In genomic region chr3:122697952-122698625, GRCh38 we compare ENCODE assay signal across 1 cellular context.
TF ChIP-seq lines count a peak whose summit lies in the region.

No MANE protein-coding gene starts in this region.

TF ChIP-seq in GM12878, 131 proteins besides CTCF, POLR2A, EP300 and RAD21 (continued from another document and continues in another):
- TF ChIP-seq, protein P1, sequence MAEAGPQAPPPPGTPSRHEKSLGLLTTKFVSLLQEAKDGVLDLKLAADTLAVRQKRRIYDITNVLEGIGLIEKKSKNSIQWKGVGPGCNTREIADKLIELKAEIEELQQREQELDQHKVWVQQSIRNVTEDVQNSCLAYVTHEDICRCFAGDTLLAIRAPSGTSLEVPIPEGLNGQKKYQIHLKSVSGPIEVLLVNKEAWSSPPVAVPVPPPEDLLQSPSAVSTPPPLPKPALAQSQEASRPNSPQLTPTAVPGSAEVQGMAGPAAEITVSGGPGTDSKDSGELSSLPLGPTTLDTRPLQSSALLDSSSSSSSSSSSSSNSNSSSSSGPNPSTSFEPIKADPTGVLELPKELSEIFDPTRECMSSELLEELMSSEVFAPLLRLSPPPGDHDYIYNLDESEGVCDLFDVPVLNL (IDR thresholded peaks at IDR 0.05; ENCODE audit: low read depth, low read length), result no peak
- TF ChIP-seq HCFC1 (IDR thresholded peaks at IDR 0.05; ENCODE audit: low read length), result no peak
- no peak for TF ChIP-seq ZBED1 (IDR thresholded peaks at IDR 0.05; ENCODE audit: borderline replicate concordance)
- TF ChIP-seq NR2F1 (conservative IDR thresholded peaks at IDR 0.05), result no peak
- no peak for TF ChIP-seq USF2 (IDR thresholded peaks at IDR 0.05; ENCODE audit: borderline replicate concordance, low read depth, low read length)
- no peak for TF ChIP-seq ZNF622 (IDR thresholded peaks at IDR 0.05)
- no peak for TF ChIP-seq NFIC (IDR thresholded peaks at IDR 0.05; ENCODE audit: low read depth, low read length)
- TF ChIP-seq KDM1A (IDR thresholded peaks at IDR 0.05; ENCODE audit: borderline replicate concordance), result no peak
- TF ChIP-seq TCF12 (IDR thresholded peaks at IDR 0.05; ENCODE audit: low read depth, low read length), result no peak
- TF ChIP-seq RUNX3 (IDR thresholded peaks at IDR 0.05; ENCODE audit: low read length), result peak; percentile 26; the same call in 1 of the 2 replicates
- no peak for TF ChIP-seq PML (IDR thresholded peaks at IDR 0.05; ENCODE audit: low read length)
- TF ChIP-seq HDAC2 (IDR thresholded peaks at IDR 0.05), result no peak
- TF ChIP-seq, protein P2, sequence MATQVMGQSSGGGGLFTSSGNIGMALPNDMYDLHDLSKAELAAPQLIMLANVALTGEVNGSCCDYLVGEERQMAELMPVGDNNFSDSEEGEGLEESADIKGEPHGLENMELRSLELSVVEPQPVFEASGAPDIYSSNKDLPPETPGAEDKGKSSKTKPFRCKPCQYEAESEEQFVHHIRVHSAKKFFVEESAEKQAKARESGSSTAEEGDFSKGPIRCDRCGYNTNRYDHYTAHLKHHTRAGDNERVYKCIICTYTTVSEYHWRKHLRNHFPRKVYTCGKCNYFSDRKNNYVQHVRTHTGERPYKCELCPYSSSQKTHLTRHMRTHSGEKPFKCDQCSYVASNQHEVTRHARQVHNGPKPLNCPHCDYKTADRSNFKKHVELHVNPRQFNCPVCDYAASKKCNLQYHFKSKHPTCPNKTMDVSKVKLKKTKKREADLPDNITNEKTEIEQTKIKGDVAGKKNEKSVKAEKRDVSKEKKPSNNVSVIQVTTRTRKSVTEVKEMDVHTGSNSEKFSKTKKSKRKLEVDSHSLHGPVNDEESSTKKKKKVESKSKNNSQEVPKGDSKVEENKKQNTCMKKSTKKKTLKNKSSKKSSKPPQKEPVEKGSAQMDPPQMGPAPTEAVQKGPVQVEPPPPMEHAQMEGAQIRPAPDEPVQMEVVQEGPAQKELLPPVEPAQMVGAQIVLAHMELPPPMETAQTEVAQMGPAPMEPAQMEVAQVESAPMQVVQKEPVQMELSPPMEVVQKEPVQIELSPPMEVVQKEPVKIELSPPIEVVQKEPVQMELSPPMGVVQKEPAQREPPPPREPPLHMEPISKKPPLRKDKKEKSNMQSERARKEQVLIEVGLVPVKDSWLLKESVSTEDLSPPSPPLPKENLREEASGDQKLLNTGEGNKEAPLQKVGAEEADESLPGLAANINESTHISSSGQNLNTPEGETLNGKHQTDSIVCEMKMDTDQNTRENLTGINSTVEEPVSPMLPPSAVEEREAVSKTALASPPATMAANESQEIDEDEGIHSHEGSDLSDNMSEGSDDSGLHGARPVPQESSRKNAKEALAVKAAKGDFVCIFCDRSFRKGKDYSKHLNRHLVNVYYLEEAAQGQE (IDR thresholded peaks at IDR 0.05; ENCODE audit: low read depth, low read length), result no peak
- TF ChIP-seq, protein P3, sequence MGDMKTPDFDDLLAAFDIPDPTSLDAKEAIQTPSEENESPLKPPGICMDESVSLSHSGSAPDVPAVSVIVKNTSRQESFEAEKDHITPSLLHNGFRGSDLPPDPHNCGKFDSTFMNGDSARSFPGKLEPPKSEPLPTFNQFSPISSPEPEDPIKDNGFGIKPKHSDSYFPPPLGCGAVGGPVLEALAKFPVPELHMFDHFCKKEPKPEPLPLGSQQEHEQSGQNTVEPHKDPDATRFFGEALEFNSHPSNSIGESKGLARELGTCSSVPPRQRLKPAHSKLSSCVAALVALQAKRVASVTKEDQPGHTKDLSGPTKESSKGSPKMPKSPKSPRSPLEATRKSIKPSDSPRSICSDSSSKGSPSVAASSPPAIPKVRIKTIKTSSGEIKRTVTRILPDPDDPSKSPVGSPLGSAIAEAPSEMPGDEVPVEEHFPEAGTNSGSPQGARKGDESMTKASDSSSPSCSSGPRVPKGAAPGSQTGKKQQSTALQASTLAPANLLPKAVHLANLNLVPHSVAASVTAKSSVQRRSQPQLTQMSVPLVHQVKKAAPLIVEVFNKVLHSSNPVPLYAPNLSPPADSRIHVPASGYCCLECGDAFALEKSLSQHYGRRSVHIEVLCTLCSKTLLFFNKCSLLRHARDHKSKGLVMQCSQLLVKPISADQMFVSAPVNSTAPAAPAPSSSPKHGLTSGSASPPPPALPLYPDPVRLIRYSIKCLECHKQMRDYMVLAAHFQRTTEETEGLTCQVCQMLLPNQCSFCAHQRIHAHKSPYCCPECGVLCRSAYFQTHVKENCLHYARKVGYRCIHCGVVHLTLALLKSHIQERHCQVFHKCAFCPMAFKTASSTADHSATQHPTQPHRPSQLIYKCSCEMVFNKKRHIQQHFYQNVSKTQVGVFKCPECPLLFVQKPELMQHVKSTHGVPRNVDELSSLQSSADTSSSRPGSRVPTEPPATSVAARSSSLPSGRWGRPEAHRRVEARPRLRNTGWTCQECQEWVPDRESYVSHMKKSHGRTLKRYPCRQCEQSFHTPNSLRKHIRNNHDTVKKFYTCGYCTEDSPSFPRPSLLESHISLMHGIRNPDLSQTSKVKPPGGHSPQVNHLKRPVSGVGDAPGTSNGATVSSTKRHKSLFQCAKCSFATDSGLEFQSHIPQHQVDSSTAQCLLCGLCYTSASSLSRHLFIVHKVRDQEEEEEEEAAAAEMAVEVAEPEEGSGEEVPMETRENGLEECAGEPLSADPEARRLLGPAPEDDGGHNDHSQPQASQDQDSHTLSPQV (IDR thresholded peaks at IDR 0.05), result no peak
- TF ChIP-seq PKNOX1 (IDR thresholded peaks at IDR 0.05), result no peak
- TF ChIP-seq GABPA (IDR thresholded peaks at IDR 0.05; ENCODE audit: low read depth), result no peak
- TF ChIP-seq NR2C2 (IDR thresholded peaks at IDR 0.05; ENCODE audit: borderline replicate concordance, control insufficient read depth, insufficient read length, low read depth), result no peak
- no peak for TF ChIP-seq RAD51 (IDR thresholded peaks at IDR 0.05)
- 0 out of 2 replicates have a peak, but pooled peaks have one; percentile 35 for TF ChIP-seq HDGF (IDR thresholded peaks at IDR 0.05)
- TF ChIP-seq IKZF1 (conservative IDR thresholded peaks at IDR 0.05), result peak; percentile 33; the same call in 1 of the 2 replicates
- 0 out of 2 replicates have a peak, but pooled peaks have one; percentile 4 for TF ChIP-seq ZNF217 (IDR thresholded peaks at IDR 0.05)
- TF ChIP-seq, protein P4, sequence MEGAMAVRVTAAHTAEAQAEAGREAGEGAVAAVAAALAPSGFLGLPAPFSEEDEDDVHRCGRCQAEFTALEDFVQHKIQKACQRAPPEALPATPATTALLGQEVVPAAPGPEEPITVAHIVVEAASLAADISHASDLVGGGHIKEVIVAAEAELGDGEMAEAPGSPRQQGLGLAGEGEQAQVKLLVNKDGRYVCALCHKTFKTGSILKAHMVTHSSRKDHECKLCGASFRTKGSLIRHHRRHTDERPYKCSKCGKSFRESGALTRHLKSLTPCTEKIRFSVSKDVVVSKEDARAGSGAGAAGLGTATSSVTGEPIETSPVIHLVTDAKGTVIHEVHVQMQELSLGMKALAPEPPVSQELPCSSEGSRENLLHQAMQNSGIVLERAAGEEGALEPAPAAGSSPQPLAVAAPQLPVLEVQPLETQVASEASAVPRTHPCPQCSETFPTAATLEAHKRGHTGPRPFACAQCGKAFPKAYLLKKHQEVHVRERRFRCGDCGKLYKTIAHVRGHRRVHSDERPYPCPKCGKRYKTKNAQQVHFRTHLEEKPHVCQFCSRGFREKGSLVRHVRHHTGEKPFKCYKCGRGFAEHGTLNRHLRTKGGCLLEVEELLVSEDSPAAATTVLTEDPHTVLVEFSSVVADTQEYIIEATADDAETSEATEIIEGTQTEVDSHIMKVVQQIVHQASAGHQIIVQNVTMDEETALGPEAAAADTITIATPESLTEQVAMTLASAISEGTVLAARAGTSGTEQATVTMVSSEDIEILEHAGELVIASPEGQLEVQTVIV (IDR thresholded peaks at IDR 0.05; ENCODE audit: borderline replicate concordance, partially characterized antibody), result no peak
- no peak for TF ChIP-seq PBX3 (IDR thresholded peaks at IDR 0.05; ENCODE audit: insufficient replicate concordance, low read depth, low read length)
- TF ChIP-seq NFXL1 (IDR thresholded peaks at IDR 0.05; ENCODE audit: borderline replicate concordance), result no peak
- TF ChIP-seq, protein P5, sequence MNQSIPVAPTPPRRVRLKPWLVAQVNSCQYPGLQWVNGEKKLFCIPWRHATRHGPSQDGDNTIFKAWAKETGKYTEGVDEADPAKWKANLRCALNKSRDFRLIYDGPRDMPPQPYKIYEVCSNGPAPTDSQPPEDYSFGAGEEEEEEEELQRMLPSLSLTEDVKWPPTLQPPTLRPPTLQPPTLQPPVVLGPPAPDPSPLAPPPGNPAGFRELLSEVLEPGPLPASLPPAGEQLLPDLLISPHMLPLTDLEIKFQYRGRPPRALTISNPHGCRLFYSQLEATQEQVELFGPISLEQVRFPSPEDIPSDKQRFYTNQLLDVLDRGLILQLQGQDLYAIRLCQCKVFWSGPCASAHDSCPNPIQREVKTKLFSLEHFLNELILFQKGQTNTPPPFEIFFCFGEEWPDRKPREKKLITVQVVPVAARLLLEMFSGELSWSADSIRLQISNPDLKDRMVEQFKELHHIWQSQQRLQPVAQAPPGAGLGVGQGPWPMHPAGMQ (IDR thresholded peaks at IDR 0.05; ENCODE audit: borderline replicate concordance), result no peak
- TF ChIP-seq JUND (IDR thresholded peaks at IDR 0.05; ENCODE audit: low read depth, low read length), result no peak
- no peak for TF ChIP-seq MTA3 (IDR thresholded peaks at IDR 0.05; ENCODE audit: borderline replicate concordance, low read length)
- no peak for TF ChIP-seq CEBPB (IDR thresholded peaks at IDR 0.05; ENCODE audit: borderline replicate concordance in 1 of 2, low read depth in 2 of 2, low read length in 2 of 2)
- TF ChIP-seq ZNF384 (IDR thresholded peaks at IDR 0.05; ENCODE audit: borderline replicate concordance, low read depth, low read length), result no peak
- peak; percentile 86 to 88 for TF ChIP-seq BHLHE40 (IDR thresholded peaks at IDR 0.05; ENCODE audit: borderline replicate concordance in 1 of 2, low read depth in 2 of 2, low read length in 1 of 2)
- TF ChIP-seq TAF1 (IDR thresholded peaks at IDR 0.05; ENCODE audit: borderline replicate concordance, low read depth, low read length), result no peak
- TF ChIP-seq, protein P6, sequence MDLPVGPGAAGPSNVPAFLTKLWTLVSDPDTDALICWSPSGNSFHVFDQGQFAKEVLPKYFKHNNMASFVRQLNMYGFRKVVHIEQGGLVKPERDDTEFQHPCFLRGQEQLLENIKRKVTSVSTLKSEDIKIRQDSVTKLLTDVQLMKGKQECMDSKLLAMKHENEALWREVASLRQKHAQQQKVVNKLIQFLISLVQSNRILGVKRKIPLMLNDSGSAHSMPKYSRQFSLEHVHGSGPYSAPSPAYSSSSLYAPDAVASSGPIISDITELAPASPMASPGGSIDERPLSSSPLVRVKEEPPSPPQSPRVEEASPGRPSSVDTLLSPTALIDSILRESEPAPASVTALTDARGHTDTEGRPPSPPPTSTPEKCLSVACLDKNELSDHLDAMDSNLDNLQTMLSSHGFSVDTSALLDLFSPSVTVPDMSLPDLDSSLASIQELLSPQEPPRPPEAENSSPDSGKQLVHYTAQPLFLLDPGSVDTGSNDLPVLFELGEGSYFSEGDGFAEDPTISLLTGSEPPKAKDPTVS (IDR thresholded peaks at IDR 0.05; ENCODE audit: low read depth, low read length), result no peak
- TF ChIP-seq SMARCA5 (IDR thresholded peaks at IDR 0.05), result 0 out of 2 replicates have a peak, but pooled peaks have one; percentile 30
- no peak for TF ChIP-seq FOXK2 (IDR thresholded peaks at IDR 0.05)
- TF ChIP-seq BMI1 (IDR thresholded peaks at IDR 0.05; ENCODE audit: borderline replicate concordance), result no peak
- TF ChIP-seq ZBTB33 (IDR thresholded peaks at IDR 0.05), result no peak
- TF ChIP-seq NRF1 (conservative IDR thresholded peaks at IDR 0.05; ENCODE audit: low read depth, low read length), result no peak
- TF ChIP-seq PAX5 (IDR thresholded peaks at IDR 0.05; ENCODE audit: borderline replicate concordance, low read depth, low read length), result peak; percentile 88
- TF ChIP-seq SMAD1 (IDR thresholded peaks at IDR 0.05; ENCODE audit: low read depth, partially characterized antibody), result no peak
- TF ChIP-seq SREBF1 (IDR thresholded peaks at IDR 0.05; ENCODE audit: low read length), result no peak
- TF ChIP-seq MEF2B (IDR thresholded peaks at IDR 0.05; ENCODE audit: partially characterized antibody, poor library complexity, severe bottlenecking), result no peak
- no peak for TF ChIP-seq BRCA1 (IDR thresholded peaks at IDR 0.05; ENCODE audit: low read depth, low read length)
- TF ChIP-seq MYC (IDR thresholded peaks at IDR 0.05; ENCODE audit: insufficient read depth, insufficient read length, insufficient replicate concordance, low read length, severe bottlenecking), result no peak
